32 cellular contexts compared by ENCODE assay signal in the genomic region with DNA sequence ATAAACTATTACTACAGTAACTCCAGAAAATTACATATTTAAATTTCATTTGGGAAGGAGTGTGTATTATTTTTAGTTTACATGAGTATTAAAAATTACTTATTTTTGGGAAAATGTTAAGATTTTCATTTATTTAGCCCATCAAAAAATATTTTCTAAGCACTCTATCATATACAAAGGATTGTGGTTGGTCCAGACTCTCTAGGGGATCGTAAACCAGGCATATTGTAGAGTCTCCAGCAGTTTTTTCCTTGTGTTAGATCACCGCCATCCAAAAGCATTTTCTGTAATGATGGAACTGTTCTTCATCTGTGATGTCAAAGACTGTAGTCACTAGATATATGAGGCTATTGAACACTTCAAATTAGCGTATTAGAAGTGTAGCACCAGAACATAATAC.
"Had no signal": no experiment of that assay in that cellular context is flagged by ENCODE, and none has a peak within 500 bp of the region (broad histone marks: within the 10 kb centered on the region; RNA-seq: fewer than 3 reads in every experiment).

No MANE protein-coding gene starts in this region.

- DNase-seq: activated CD4-positive, alpha-beta memory T cell treated with anti-CD3 and anti-CD28 coated beads for 36 hours; activated CD4-positive, alpha-beta T cell treated with anti-CD3 and anti-CD28 coated beads, Interleukin-2, amount 10 ng/mL, durations not matched to agents 24 days and 14 days; activated CD4-positive, CD25-positive, alpha-beta regulatory T cell treated with anti-CD3 and anti-CD28 coated beads, Interleukin-2, amount 50 U/mL, for 72 hours; activated CD8-positive, alpha-beta memory T cell treated with anti-CD3 and anti-CD28 coated beads, Interleukin-2, amount 50 U/mL, for 4 hours; activated gamma-delta T cell; activated naive CD4-positive, alpha-beta T cell treated with anti-CD3 and anti-CD28 coated beads, Interleukin-2, amount 10 ng/mL, durations not matched to agents 7 days and 5 days; activated naive CD8-positive, alpha-beta T cell treated with anti-CD3 and anti-CD28 coated beads, Interleukin-2, amount 10 ng/mL, durations not matched to agents 7 days and 5 days; activated T-cell treated with anti-CD3 and anti-CD28 coated beads, Interleukin-2, amount 50 U/mL, for 1 hour; amygdala; endodermal cell; esophagus squamous epithelium; gastrocnemius medialis; glutamatergic neuron; hippocampal formation; left cardiac atrium; left ventricle myocardium superior; naive thymus-derived CD8-positive, alpha-beta T cell; nucleus accumbens; stimulated activated CD4-positive, alpha-beta T cell treated with anti-CD3 and anti-CD28 coated beads, Interleukin-15, amount 100 ng/mL, for 24 hours; stimulated activated CD4-positive, alpha-beta T cell treated with anti-CD3 and anti-CD28 coated beads, Interleukin-2, amount 100 ng/mL, for 24 hours; stimulated activated naive CD4-positive, alpha-beta T cell; T-helper 2 cell; tibial artery; upper lobe of right lung had no signal

- H3K27me3 ChIP-seq: esophagus squamous epithelium, gastrocnemius medialis, right atrium auricular region, suprapubic skin, tibial artery, upper lobe of right lung had no signal

- H3K4me1 Mint-ChIP-seq: activated CD4-positive, alpha-beta T cell treated with anti-CD3 and anti-CD28 coated beads, Interleukin-2, amount 10 ng/mL, durations not matched to agents 24 days and 14 days; activated naive CD4-positive, alpha-beta T cell treated with anti-CD3 and anti-CD28 coated beads, Interleukin-2, amount 10 ng/mL, durations not matched to agents 7 days and 5 days; activated naive CD8-positive, alpha-beta T cell treated with anti-CD3 and anti-CD28 coated beads, Interleukin-2, amount 10 ng/mL, durations not matched to agents 7 days and 5 days; central memory CD8-positive, alpha-beta T cell; endodermal cell; naive thymus-derived CD8-positive, alpha-beta T cell; neural crest cell had no signal

- H3K27me3 Mint-ChIP-seq: activated CD4-positive, alpha-beta memory T cell treated with anti-CD3 and anti-CD28 coated beads for 36 hours; activated naive CD4-positive, alpha-beta T cell treated with anti-CD3 and anti-CD28 coated beads, Interleukin-2, amount 10 ng/mL, durations not matched to agents 7 days and 5 days; activated naive CD8-positive, alpha-beta T cell treated with anti-CD3 and anti-CD28 coated beads, Interleukin-2, amount 10 ng/mL, durations not matched to agents 7 days and 5 days; central memory CD8-positive, alpha-beta T cell; dendritic cell treated with granulocyte-macrophage colony-stimulating factor and Interleukin-4, amounts not matched to agents 40 ng/mL and 50 ng/mL, for 4 days; naive thymus-derived CD8-positive, alpha-beta T cell had no signal

- H3K4me1 ChIP-seq: upper lobe of right lung had no signal

- H3K9me3 ChIP-seq: esophagus squamous epithelium, gastrocnemius medialis, right atrium auricular region, suprapubic skin, tibial artery, upper lobe of right lung had no signal

- H3K36me3 ChIP-seq: esophagus squamous epithelium, gastrocnemius medialis, right atrium auricular region, suprapubic skin, tibial artery, upper lobe of right lung had no signal

- H3K4me3 Mint-ChIP-seq: activated CD4-positive, alpha-beta memory T cell treated with anti-CD3 and anti-CD28 coated beads for 36 hours; activated CD4-positive, alpha-beta T cell treated with anti-CD3 and anti-CD28 coated beads, Interleukin-2, amount 10 ng/mL, durations not matched to agents 24 days and 14 days; activated naive CD4-positive, alpha-beta T cell treated with anti-CD3 and anti-CD28 coated beads, Interleukin-2, amount 10 ng/mL, durations not matched to agents 7 days and 5 days; activated naive CD8-positive, alpha-beta T cell treated with anti-CD3 and anti-CD28 coated beads, Interleukin-2, amount 10 ng/mL, durations not matched to agents 7 days and 5 days; activated T-helper 1 cell treated with anti-CD3 and anti-CD28 coated beads, Interleukin-12 subunit alpha, Interleukin-12 subunit beta, Interleukin-2, Interleukin-4 antibody, amounts not matched to agents 30 ng/mL and 10 ng/mL and 1 ng/mL, durations not matched to agents 14 hours and 24 hours and 36 hours; central memory CD8-positive, alpha-beta T cell; dendritic cell treated with granulocyte-macrophage colony-stimulating factor and Interleukin-4, amounts not matched to agents 40 ng/mL and 50 ng/mL, for 4 days; endodermal cell; mesothelial cell of epicardium; naive thymus-derived CD8-positive, alpha-beta T cell; neural crest cell had no signal

- H3K27ac Mint-ChIP-seq: activated CD4-positive, alpha-beta memory T cell treated with anti-CD3 and anti-CD28 coated beads for 36 hours; activated CD4-positive, alpha-beta T cell treated with anti-CD3 and anti-CD28 coated beads, Interleukin-2, amount 10 ng/mL, durations not matched to agents 24 days and 14 days; activated naive CD4-positive, alpha-beta T cell treated with anti-CD3 and anti-CD28 coated beads, Interleukin-2, amount 10 ng/mL, durations not matched to agents 7 days and 5 days; activated naive CD8-positive, alpha-beta T cell treated with anti-CD3 and anti-CD28 coated beads, Interleukin-2, amount 10 ng/mL, durations not matched to agents 7 days and 5 days; activated T-helper 1 cell treated with anti-CD3 and anti-CD28 coated beads, Interleukin-12 subunit alpha, Interleukin-12 subunit beta, Interleukin-2, Interleukin-4 antibody, amounts not matched to agents 30 ng/mL and 10 ng/mL and 1 ng/mL, durations not matched to agents 14 hours and 24 hours and 36 hours; dendritic cell treated with granulocyte-macrophage colony-stimulating factor and Interleukin-4, amounts not matched to agents 40 ng/mL and 50 ng/mL, for 4 days; endodermal cell; mesothelial cell of epicardium; naive thymus-derived CD8-positive, alpha-beta T cell had no signal

- H3K4me3 ChIP-seq: esophagus squamous epithelium, gastrocnemius medialis, right atrium auricular region, suprapubic skin, tibial artery, upper lobe of right lung had no signal

- H3K36me3 Mint-ChIP-seq: activated naive CD4-positive, alpha-beta T cell treated with anti-CD3 and anti-CD28 coated beads, Interleukin-2, amount 10 ng/mL, durations not matched to agents 7 days and 5 days; activated naive CD8-positive, alpha-beta T cell treated with anti-CD3 and anti-CD28 coated beads, Interleukin-2, amount 10 ng/mL, durations not matched to agents 7 days and 5 days had no signal

- ATAC-seq: gastrocnemius medialis; naive thymus-derived CD8-positive, alpha-beta T cell; upper lobe of right lung had no signal

- FAIRE-seq: bronchial epithelial cell had no signal

- H3K9me3 Mint-ChIP-seq: central memory CD8-positive, alpha-beta T cell had no signal

- H3K27ac ChIP-seq: gastrocnemius medialis, right atrium auricular region, suprapubic skin, tibial artery, upper lobe of right lung had no signal
